15 cellular contexts compared by ENCODE assay signal in the genomic region with DNA sequence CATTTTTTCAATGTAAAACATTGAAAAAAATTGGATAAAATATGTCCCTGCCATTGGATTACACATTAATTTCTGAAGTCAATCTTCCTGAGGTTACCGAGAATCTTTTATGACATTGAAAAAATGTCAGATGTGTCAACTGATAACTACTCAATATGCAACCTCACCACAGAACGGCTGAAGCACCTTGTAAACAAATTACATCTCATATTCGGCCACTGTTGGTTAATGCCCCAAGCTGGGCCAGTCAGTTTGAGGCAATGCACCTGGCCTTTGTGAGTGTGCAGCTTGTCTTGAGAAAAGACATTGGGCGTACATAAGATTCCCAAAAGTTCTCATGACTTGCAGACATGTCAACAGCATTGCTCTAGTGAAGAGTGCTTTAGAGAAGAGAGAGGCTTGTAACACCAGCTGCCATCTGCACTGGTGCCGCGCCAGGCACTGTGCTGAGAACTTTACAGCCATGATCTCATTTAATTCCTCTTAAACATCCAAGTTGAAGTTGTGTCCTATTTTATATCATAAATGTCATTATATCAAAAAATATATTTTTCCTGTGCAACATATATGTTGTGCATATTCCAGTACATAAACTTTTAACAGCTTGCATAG.
DNase-seq lines count a peak whose midpoint lies in the region; ATAC-seq and TF ChIP-seq lines count a peak whose summit lies in the region.
"Had no signal": no experiment of that assay in that cellular context is flagged by ENCODE, and none has a peak within 500 bp of the region (broad histone marks: within the 10 kb centered on the region; RNA-seq: fewer than 3 reads in every experiment).

No MANE protein-coding gene starts in this region.

- H3K14ac ChIP-seq in trophoblast cell (ENCODE audit: low read length) = no peak overlapping the region

- H3K4ac ChIP-seq in trophoblast cell (ENCODE audit: low read depth, low read length) = no peak overlapping the region

- H3K4me3 ChIP-seq in GM12865 (ENCODE audit: low read depth, low read length) (no peak overlapping the region), trophoblast cell (ENCODE audit: low read depth, low read length) (no peak overlapping the region)

- no peak overlapping the region for H2AFZ ChIP-seq in trophoblast cell (ENCODE audit: insufficient read depth, low read length, poor library complexity)

- H3K79me1 ChIP-seq in trophoblast cell (ENCODE audit: low read length) = peaks cover 13% of the 10 kb centered on the region

- no CpG with 5 or more reads among the region's 6 CpGs for WGBS in trophoblast cell (ENCODE audit: extremely low coverage, insufficient coverage, insufficient read length)

- intact Hi-C loops in left ventricle myocardium superior (cut with micrococcal nuclease) = no loop called here
- intact Hi-C loops in cardiac septum (cut with DNase I) = no loop called here

- no peak overlapping the region for H3K18ac ChIP-seq in trophoblast cell (ENCODE audit: low read length)

- no peaks in the 10 kb centered on the region for H3K9me3 ChIP-seq in trophoblast cell (ENCODE audit: insufficient read depth, low read depth, low read length)

- peaks cover 7 to 11% of the 10 kb centered on the region in 2 experiments for H3K4me1 ChIP-seq in trophoblast cell (ENCODE audit: control insufficient read depth in 1 of 2, insufficient read depth in 2 of 2, low read length in 2 of 2)

- no peak for TF ChIP-seq CTCF in GM12865 (IDR thresholded peaks at IDR 0.05; ENCODE audit: insufficient read depth, low read depth, low read length, missing control alignments)

- H4K12ac ChIP-seq in trophoblast cell (ENCODE audit: low read depth, low read length) = no peak overlapping the region

- ATAC-seq in left ventricle myocardium superior = peak; percentile 74
- no peak for ATAC-seq in HG03025 (IDR thresholded peaks at IDR 0.05; ENCODE audit: low FRiP score, unreplicated experiment)

- no peak overlapping the region for H4K91ac ChIP-seq in trophoblast cell (ENCODE audit: low read depth, low read length)

- no peaks in the 10 kb centered on the region for H3K36me3 ChIP-seq in trophoblast cell (ENCODE audit: control insufficient read depth in 1 of 2, insufficient read depth in 2 of 2, low read length in 2 of 2)

- H3K9ac ChIP-seq in trophoblast cell (ENCODE audit: low read length) = no peak overlapping the region

- H3K79me2 ChIP-seq in trophoblast cell (ENCODE audit: control insufficient read depth, insufficient read depth, low read length, poor library complexity) = no peaks in the 10 kb centered on the region

- H2AK5ac ChIP-seq in trophoblast cell (ENCODE audit: low read length) = no peak overlapping the region

- H3K4me2 ChIP-seq in trophoblast cell (ENCODE audit: low read length) = no peak overlapping the region

- DNase-seq in left ventricle myocardium superior (peak; percentile 45), cardiac septum (ENCODE audit: low spot score) (no peak), GM12865 (ENCODE audit: low read depth) (peak; percentile 69), NCI-H526 treated with DMSO at 0.1 percent for 48 hours (lab: John Stamatoyannopoulos, UW) (peak; percentile 3), trophoblast cell (no peak), NCI-H1930 (lab: John Stamatoyannopoulos, UW) (no peak), NCI-H2196 treated with DMSO at 0.1 percent for 48 hours (lab: John Stamatoyannopoulos, UW; ENCODE audit: unreplicated experiment) (no peak)
- DNase-seq: GDM1, HFFc6, KG1, NCI-H1105, NCI-H146, NCI-H2029 treated with DMSO at 0.1 percent for 48 hours, SHP77 had no signal

- peak overlapping the region; percentile 13 for H2BK12ac ChIP-seq in trophoblast cell (ENCODE audit: low read length)

- H3K23ac ChIP-seq in trophoblast cell (ENCODE audit: low read length) = no peak overlapping the region

- H2BK5ac ChIP-seq in trophoblast cell (ENCODE audit: low read depth, low read length, poor library complexity) = no peak overlapping the region

- H4K8ac ChIP-seq in trophoblast cell (ENCODE audit: low read depth, low read length) = no peak overlapping the region

- H3K27me3 ChIP-seq in trophoblast cell (ENCODE audit: insufficient read depth, low read length) = no peaks in the 10 kb centered on the region

- no peak overlapping the region for H2BK120ac ChIP-seq in trophoblast cell (ENCODE audit: insufficient read depth, low read length, poor library complexity)

- no peak overlapping the region for H3K27ac ChIP-seq in trophoblast cell (ENCODE audit: low read depth, low read length)

Comparison
In these comparisons a context has a peak if more than half of its experiments do, and no peak if none do; other contexts are left out.
1. DNase-seq: peak in left ventricle myocardium superior (single experiment), GM12865 (single experiment) and NCI-H526 treated with DMSO at 0.1 percent for 48 hours (single experiment); none in cardiac septum (single experiment), trophoblast cell (0 of 2), NCI-H1930 (0 of 2) and NCI-H2196 treated with DMSO at 0.1 percent for 48 hours (single experiment).